Comparison of ENCODE assay signal across 10 cellular contexts in genomic region chr1:202214089-202214843, GRCh38. TPM values are rescaled to one million over a fixed set of nuclear protein-coding genes. Genes with fewer than 3 reads are reported as not detected.
DNase-seq lines count a peak whose midpoint lies in the region; ATAC-seq and TF ChIP-seq lines count a peak whose summit lies in the region.
"Had no signal": no experiment of that assay in that cellular context is flagged by ENCODE, and none has a peak within 500 bp of the region (broad histone marks: within the 10 kb centered on the region; RNA-seq: fewer than 3 reads in every experiment).

No MANE protein-coding gene starts in this region.

- H3K36me3 ChIP-seq in lower lobe of right lung (no peaks in the 10 kb centered on the region), tibial artery (no peaks in the 10 kb centered on the region)

- intact Hi-C loops in activated CD4-positive, alpha-beta T cell treated with anti-CD3 and anti-CD28 coated beads, Interleukin-2, amount 10 ng/mL, durations not matched to agents 24 days and 14 days (cut with micrococcal nuclease): no loop called here
- intact Hi-C loops in lower lobe of right lung (cut with DNase I): no loop called here
- intact Hi-C loops in tibial artery (cut with DNase I; ENCODE audit: low total_unique reads): no loop called here

- H3K27me3 Mint-ChIP-seq in activated CD4-positive, alpha-beta T cell treated with anti-CD3 and anti-CD28 coated beads, Interleukin-2, amount 10 ng/mL, durations not matched to agents 24 days and 14 days: peaks cover 71% of the 10 kb centered on the region
- peaks cover 24% of the 10 kb centered on the region for H3K27me3 Mint-ChIP-seq in central memory CD8-positive, alpha-beta T cell

- no peaks in the 10 kb centered on the region for H3K36me3 Mint-ChIP-seq in activated CD4-positive, alpha-beta T cell treated with anti-CD3 and anti-CD28 coated beads, Interleukin-2, amount 10 ng/mL, durations not matched to agents 24 days and 14 days (ENCODE audit: low read depth)
- peaks cover 5% of the 10 kb centered on the region for H3K36me3 Mint-ChIP-seq in central memory CD8-positive, alpha-beta T cell (ENCODE audit: insufficient read depth)

- H3K4me3 Mint-ChIP-seq in activated CD4-positive, alpha-beta T cell treated with anti-CD3 and anti-CD28 coated beads, Interleukin-2, amount 10 ng/mL, durations not matched to agents 24 days and 14 days: peak overlapping the region; percentile 14
- peak overlapping the region; percentile 76 for H3K4me3 Mint-ChIP-seq in central memory CD8-positive, alpha-beta T cell

- H3K4me3 ChIP-seq in lower lobe of right lung (peak overlapping the region; percentile 34), tibial artery (peak overlapping the region; percentile 53 to 60)

- TF ChIP-seq CTCF in lower lobe of right lung (IDR thresholded peaks at IDR 0.05) (no peak), tibial artery (IDR thresholded peaks at IDR 0.05) (no peak)

- H3K4me1 ChIP-seq in lower lobe of right lung (no peaks in the 10 kb centered on the region), tibial artery (peaks cover 0 to 62% (median 28%) of the 10 kb centered on the region in 4 donors)

- H3K27me3 ChIP-seq in lower lobe of right lung (ENCODE audit: low read depth) (peaks cover 55% of the 10 kb centered on the region), tibial artery (no peaks in the 10 kb centered on the region)

- DNase-seq in activated CD4-positive, alpha-beta T cell treated with anti-CD3 and anti-CD28 coated beads, Interleukin-2, amount 10 ng/mL, durations not matched to agents 24 days and 14 days: no peak
- no peak for DNase-seq in activated CD4-positive, alpha-beta T cell treated with anti-CD3 and anti-CD28 coated beads for 4 hours
- DNase-seq in central memory CD8-positive, alpha-beta T cell (ENCODE audit: low spot score in 2 of 2): no peak
- no peak for DNase-seq in lower lobe of right lung
- DNase-seq in tibial artery: no peak
- no peak for DNase-seq in medulla oblongata (ENCODE audit: extremely low spot score)
- DNase-seq in stimulated activated CD4-positive, alpha-beta T cell treated with anti-CD3 and anti-CD28 coated beads, Interleukin-1b, Interleukin-23, amount 100 ng/mL, for 48 hours: no peak
- DNase-seq in Ammon's horn (ENCODE audit: low spot score): no peak
- DNase-seq: kidney glomerular epithelial cell had no signal

- no peak for ATAC-seq in central memory CD8-positive, alpha-beta T cell (replicated peaks; ENCODE audit: extremely low read depth, poor library complexity, severe bottlenecking)
- peak; percentile 25 to 34 for ATAC-seq in lower lobe of right lung

- H3K27ac ChIP-seq in lower lobe of right lung: no peak overlapping the region
- peak overlapping the region; percentile 48 to 63 for H3K27ac ChIP-seq in tibial artery

- peaks cover 6% of the 10 kb centered on the region for H3K4me1 Mint-ChIP-seq in activated CD4-positive, alpha-beta T cell treated with anti-CD3 and anti-CD28 coated beads, Interleukin-2, amount 10 ng/mL, durations not matched to agents 24 days and 14 days
- H3K4me1 Mint-ChIP-seq in central memory CD8-positive, alpha-beta T cell: peaks cover 57% of the 10 kb centered on the region

- H3K9me3 Mint-ChIP-seq in activated CD4-positive, alpha-beta T cell treated with anti-CD3 and anti-CD28 coated beads, Interleukin-2, amount 10 ng/mL, durations not matched to agents 24 days and 14 days: no peaks in the 10 kb centered on the region
- no peaks in the 10 kb centered on the region for H3K9me3 Mint-ChIP-seq in central memory CD8-positive, alpha-beta T cell
- H3K9me3 Mint-ChIP-seq: activated naive CD4-positive, alpha-beta T cell treated with anti-CD3 and anti-CD28 coated beads, Interleukin-2, amount 50 U/mL, for 72 hours had no signal

- no peak overlapping the region for H3K27ac Mint-ChIP-seq in activated CD4-positive, alpha-beta T cell treated with anti-CD3 and anti-CD28 coated beads, Interleukin-2, amount 10 ng/mL, durations not matched to agents 24 days and 14 days
- peak overlapping the region; percentile 39 for H3K27ac Mint-ChIP-seq in central memory CD8-positive, alpha-beta T cell (ENCODE audit: low read depth)
- H3K27ac Mint-ChIP-seq: activated naive CD4-positive, alpha-beta T cell treated with anti-CD3 and anti-CD28 coated beads, Interleukin-2, amount 50 U/mL, for 72 hours had no signal

- H3K9me3 ChIP-seq in lower lobe of right lung (no peaks in the 10 kb centered on the region), tibial artery (no peaks in the 10 kb centered on the region)

RNA-seq across cellular contexts. Expression of gene LGR6, which starts 20.7 kb away (rescaled TPM):
- not detected in 2 replicates for total RNA-seq in activated CD4-positive, alpha-beta T cell treated with anti-CD3 and anti-CD28 coated beads, Interleukin-2, amount 10 ng/mL, durations not matched to agents 24 days and 14 days
- total RNA-seq in lower lobe of right lung: 1.7 TPM

RNA-seq across cellular contexts. Expression of gene PTPN7, which starts 53.9 kb away (rescaled TPM):
- total RNA-seq in activated CD4-positive, alpha-beta T cell treated with anti-CD3 and anti-CD28 coated beads, Interleukin-2, amount 10 ng/mL, durations not matched to agents 24 days and 14 days: 475 and 478 TPM in 2 replicates
- total RNA-seq in lower lobe of right lung: 8.5 TPM

Comparison
In these comparisons a context has a peak if more than half of its experiments do, and no peak if none do; other contexts are left out.
1. RNA of gene PTPN7, which starts 53.9 kb away (total RNA-seq): 475 to 478 TPM in activated CD4-positive, alpha-beta T cell treated with anti-CD3 and anti-CD28 coated beads, Interleukin-2, amount 10 ng/mL, durations not matched to agents 24 days and 14 days; 8.5 TPM in lower lobe of right lung (single experiment); every median in the first group is over 10 times any median in the second.